Comparison of ENCODE assay signal across 8 cellular contexts in genomic region chr17:3695129-3695722, GRCh38. TPM values are rescaled to one million over a fixed set of nuclear protein-coding genes. Genes with fewer than 3 reads are reported as not detected.
DNase-seq lines count a peak whose midpoint lies in the region; ATAC-seq, FAIRE-seq and TF ChIP-seq lines count a peak whose summit lies in the region.

No MANE protein-coding gene starts in this region.

- no peak for TF ChIP-seq POLR2A in endothelial cell of umbilical vein (IDR thresholded peaks at IDR 0.05; ENCODE audit: low read depth, low read length)

- BruUV-seq in endothelial cell of umbilical vein (replicated peaks; lab: Mats Ljungman, UMichigan), result no TSS peak

- H3K4me1 ChIP-seq in endothelial cell of umbilical vein (ENCODE audit: control insufficient read depth, extremely low read depth, insufficient read depth, low read length) (peaks cover 5% of the 10 kb centered on the region), neural progenitor cell (peaks cover 11% of the 10 kb centered on the region)

- H4K20me1 ChIP-seq in endothelial cell of umbilical vein (replicated peaks; ENCODE audit: control insufficient read depth, extremely low read depth, insufficient read depth, low read length), result no peaks in the 10 kb centered on the region
- peaks cover 12% of the 10 kb centered on the region for H4K20me1 ChIP-seq in neural progenitor cell (ENCODE audit: low read depth)

- H3K27me3 Mint-ChIP-seq in neural progenitor cell (ENCODE audit: insufficient read depth, low read depth), result peaks cover 35% of the 10 kb centered on the region

- H3K27ac Mint-ChIP-seq in neural progenitor cell, result no peak overlapping the region

- H3K4me3 Mint-ChIP-seq in neural progenitor cell, result peak overlapping the region; percentile 77

- H3F3A ChIP-seq in neural progenitor cell (ENCODE audit: low read depth), result no peaks in the 10 kb centered on the region

- FAIRE-seq in endothelial cell of umbilical vein (lab: Jason Lieb, UNC), result no peak

- peaks cover 4% of the 10 kb centered on the region for H3K4me1 Mint-ChIP-seq in neural progenitor cell

- ATAC-seq in HG03520 (IDR thresholded peaks at IDR 0.05; ENCODE audit: unreplicated experiment), result no peak

- H2AFZ ChIP-seq in endothelial cell of umbilical vein (ENCODE audit: low read depth, low read length) (no peak overlapping the region), neural progenitor cell (replicated peaks) (no peak overlapping the region)

- peaks cover 6% of the 10 kb centered on the region for H3K9me3 Mint-ChIP-seq in neural progenitor cell

- DNase-seq in EL (peak; percentile 40), NCI-H69 (lab: John Stamatoyannopoulos, UW) (peak; percentile 19), endothelial cell of umbilical vein (ENCODE audit: low read depth, low spot score) (no peak), neural progenitor cell (ENCODE audit: low spot score) (no peak), cerebellar cortex (ENCODE audit: low spot score) (no peak), dedifferentiated amniotic fluid mesenchymal stem cell (ENCODE audit: extremely low spot score) (no peak), NCI-H774 (lab: John Stamatoyannopoulos, UW) (no peak)

- dilution Hi-C loops in endothelial cell of umbilical vein (cut with MboI; ENCODE audit: extremely low pct_ligation_motif_present, low sequenced_read_pairs), result no loop called here

- CTCF ChIA-PET in endothelial cell of umbilical vein (lab: Charles Lee), result interaction anchor here (0.8 to 2.0 kb wide), 7 partner anchors 11 to 59 kb away, joined by 3 to 7 read pairs (median 5); partner anchors contain the start of genes CTNS, HASPIN and SHPK

- H3K9me3 ChIP-seq in endothelial cell of umbilical vein (replicated peaks; ENCODE audit: control insufficient read depth, insufficient read depth, low read length) (no peaks in the 10 kb centered on the region), neural progenitor cell (ENCODE audit: low read depth) (no peaks in the 10 kb centered on the region)

- H3K4me3 ChIP-seq in endothelial cell of umbilical vein (replicated peaks in 1 of 3; ENCODE audit: insufficient read depth in 1 of 3, low read depth in 1 of 3, low read length in 3 of 3), result no peak overlapping the region
- H3K4me3 ChIP-seq in neural progenitor cell, result peak overlapping the region; percentile 49

- H3K79me2 ChIP-seq in endothelial cell of umbilical vein (ENCODE audit: control insufficient read depth, insufficient read depth, low read length) (no peaks in the 10 kb centered on the region), neural progenitor cell (ENCODE audit: low read depth) (no peaks in the 10 kb centered on the region)

- H3K27me3 ChIP-seq in endothelial cell of umbilical vein (ENCODE audit: control insufficient read depth in 2 of 2, insufficient read depth in 2 of 2, low read length in 2 of 2) (peaks cover 21 to 22% of the 10 kb centered on the region in 2 experiments), neural progenitor cell (peaks cover 52% of the 10 kb centered on the region)

- POLR2A ChIA-PET in endothelial cell of umbilical vein (lab: Charles Lee), result no interaction called here

- H3K36me3 ChIP-seq in endothelial cell of umbilical vein (ENCODE audit: control insufficient read depth in 2 of 2, extremely low read depth in 1 of 2, insufficient read depth in 2 of 2, low read length in 2 of 2), result no peaks in the 10 kb centered on the region
- H3K36me3 ChIP-seq in neural progenitor cell, result no peaks in the 10 kb centered on the region

- H3K9ac ChIP-seq in endothelial cell of umbilical vein (replicated peaks; ENCODE audit: extremely low read depth, insufficient read depth, low read length) (no peak overlapping the region), neural progenitor cell (no peak overlapping the region)

- H3K9me1 ChIP-seq in endothelial cell of umbilical vein (replicated peaks; ENCODE audit: control insufficient read depth, extremely low read depth, insufficient read depth, low read length), result no peaks in the 10 kb centered on the region

- no peaks in the 10 kb centered on the region for H3K36me3 Mint-ChIP-seq in neural progenitor cell

- TF ChIP-seq CTCF in endothelial cell of umbilical vein (IDR thresholded peaks at IDR 0.05; ENCODE audit: extremely low read depth in 1 of 2, insufficient read depth in 1 of 2, low read depth in 1 of 2, low read length in 2 of 2) (no peak), neural progenitor cell (IDR thresholded peaks at IDR 0.05) (no peak)

- H3K4me2 ChIP-seq in endothelial cell of umbilical vein (ENCODE audit: insufficient read depth, low read length) (peak overlapping the region; percentile 61), neural progenitor cell (peak overlapping the region; percentile 85)

- no peak overlapping the region for H3K27ac ChIP-seq in endothelial cell of umbilical vein (ENCODE audit: insufficient read depth, low read depth, low read length)
- no peak overlapping the region for H3K27ac ChIP-seq in neural progenitor cell

- intact Hi-C loops in endothelial cell of umbilical vein (cut with micrococcal nuclease), result no loop called here

TF ChIP-seq in endothelial cell of umbilical vein, 7 proteins besides CTCF, POLR2A, EP300 and RAD21 (continues in another document):
- TF ChIP-seq GATA2 (IDR thresholded peaks at IDR 0.05; ENCODE audit: insufficient read depth, insufficient read length, low read depth, low read length), result no peak
- no peak for TF ChIP-seq EZH2 (IDR thresholded peaks at IDR 0.05; ENCODE audit: borderline replicate concordance, low read depth, low read length, severe bottlenecking)
- TF ChIP-seq MAX (IDR thresholded peaks at IDR 0.05; ENCODE audit: insufficient read depth, insufficient read length), result no peak
- no peak for TF ChIP-seq MYC (IDR thresholded peaks at IDR 0.05; ENCODE audit: low read depth, low read length)
- TF ChIP-seq POLR2AphosphoS5 (IDR thresholded peaks at IDR 0.05; ENCODE audit: insufficient read depth, low read depth, low read length), result no peak
- TF ChIP-seq JUN (IDR thresholded peaks at IDR 0.05; ENCODE audit: borderline replicate concordance, insufficient read depth, insufficient read length, low read depth), result no peak

RNA-seq across cellular contexts. Expression of gene P2RX5, which starts 0.7 kb away (rescaled TPM):
- total RNA-seq in endothelial cell of umbilical vein (0.22 and 0.37 TPM in 2 replicates), neural progenitor cell (ENCODE audit: low replicate concordance) (0.68 TPM in 1 of 2 replicates, not detected in the other)
- polyA plus RNA-seq in endothelial cell of umbilical vein, result 0.10 and 0.19 TPM in 2 replicates
- 0.08 and 0.15 TPM in 2 replicates for polyA plus RNA-seq in endothelial cell of umbilical vein (2011; cell fraction: cytosol; rRNA removed)
- polyA plus RNA-seq in endothelial cell of umbilical vein (2011; cell fraction: nucleus; rRNA removed), result 0.10 and 0.14 TPM in 2 replicates
- 0.41 TPM in 1 of 2 replicates, not detected in the other for polyA plus RNA-seq in endothelial cell of umbilical vein (2012)
- 0.70 TPM in 1 of 2 replicates, not detected in the other for polyA minus RNA-seq in endothelial cell of umbilical vein
- polyA minus RNA-seq in endothelial cell of umbilical vein (2011; cell fraction: cytosol; rRNA and poly(A)+ RNA removed), result 42.4 TPM
- not detected in 2 replicates for polyA minus RNA-seq in endothelial cell of umbilical vein (2011; cell fraction: nucleus; rRNA and poly(A)+ RNA removed)

RNA-seq across cellular contexts. Expression of gene EMC6, which starts 26.6 kb away (rescaled TPM):
- total RNA-seq in endothelial cell of umbilical vein, result 54.0 and 62.2 TPM in 2 replicates
- 105 and 148 TPM in 2 replicates for polyA plus RNA-seq in endothelial cell of umbilical vein
- 58.1 and 73.4 TPM in 2 replicates for polyA plus RNA-seq in endothelial cell of umbilical vein (2011; cell fraction: cytosol; rRNA removed)
- polyA plus RNA-seq in endothelial cell of umbilical vein (2011; cell fraction: nucleus; rRNA removed), result 19.0 and 22.6 TPM in 2 replicates
- polyA plus RNA-seq in endothelial cell of umbilical vein (2012), result 41.7 and 65.4 TPM in 2 replicates
- 18.8 and 21.5 TPM in 2 replicates for polyA minus RNA-seq in endothelial cell of umbilical vein
- polyA minus RNA-seq in endothelial cell of umbilical vein (2011; cell fraction: cytosol; rRNA and poly(A)+ RNA removed), result 52.3 TPM
- 8.3 and 10.8 TPM in 2 replicates for polyA minus RNA-seq in endothelial cell of umbilical vein (2011; cell fraction: nucleus; rRNA and poly(A)+ RNA removed)
- 20.0 and 53.1 TPM in 2 replicates for total RNA-seq in neural progenitor cell (ENCODE audit: low replicate concordance)

RNA-seq across cellular contexts. Expression of gene TAX1BP3, which starts 26.8 kb away (rescaled TPM):
- total RNA-seq in endothelial cell of umbilical vein (247 and 254 TPM in 2 replicates), neural progenitor cell (ENCODE audit: low replicate concordance) (27.3 and 56.7 TPM in 2 replicates)
- 315 and 359 TPM in 2 replicates for polyA plus RNA-seq in endothelial cell of umbilical vein
- polyA plus RNA-seq in endothelial cell of umbilical vein (2011; cell fraction: cytosol; rRNA removed), result 243 and 274 TPM in 2 replicates
- 115 and 129 TPM in 2 replicates for polyA plus RNA-seq in endothelial cell of umbilical vein (2011; cell fraction: nucleus; rRNA removed)
- 230 and 275 TPM in 2 replicates for polyA plus RNA-seq in endothelial cell of umbilical vein (2012)
- polyA minus RNA-seq in endothelial cell of umbilical vein, result 113 and 128 TPM in 2 replicates
- 62.4 TPM for polyA minus RNA-seq in endothelial cell of umbilical vein (2011; cell fraction: cytosol; rRNA and poly(A)+ RNA removed)
- polyA minus RNA-seq in endothelial cell of umbilical vein (2011; cell fraction: nucleus; rRNA and poly(A)+ RNA removed), result 42.9 and 53.8 TPM in 2 replicates

RNA-seq across cellular contexts. Expression of gene HASPIN, which starts 28.5 kb away (rescaled TPM):
- total RNA-seq in endothelial cell of umbilical vein (11.8 and 13.2 TPM in 2 replicates), neural progenitor cell (ENCODE audit: low replicate concordance) (14.8 and 21.2 TPM in 2 replicates)
- 2.7 TPM in 2 replicates for polyA plus RNA-seq in endothelial cell of umbilical vein
- 4.3 and 4.5 TPM in 2 replicates for polyA plus RNA-seq in endothelial cell of umbilical vein (2011; cell fraction: cytosol; rRNA removed)
- 2.4 and 3.0 TPM in 2 replicates for polyA plus RNA-seq in endothelial cell of umbilical vein (2011; cell fraction: nucleus; rRNA removed)
- polyA plus RNA-seq in endothelial cell of umbilical vein (2012), result 2.5 and 4.2 TPM in 2 replicates
- 6.2 and 7.7 TPM in 2 replicates for polyA minus RNA-seq in endothelial cell of umbilical vein
- polyA minus RNA-seq in endothelial cell of umbilical vein (2011; cell fraction: cytosol; rRNA and poly(A)+ RNA removed), result 22.3 TPM
- 3.2 and 5.0 TPM in 2 replicates for polyA minus RNA-seq in endothelial cell of umbilical vein (2011; cell fraction: nucleus; rRNA and poly(A)+ RNA removed)

RNA-seq across cellular contexts. Expression of gene CTNS, which starts 58.7 kb away (rescaled TPM):
- total RNA-seq in endothelial cell of umbilical vein (20.8 and 25.9 TPM in 2 replicates), neural progenitor cell (ENCODE audit: low replicate concordance) (9.4 and 9.9 TPM in 2 replicates)
- polyA plus RNA-seq in endothelial cell of umbilical vein, result 17.9 and 20.5 TPM in 2 replicates
- polyA plus RNA-seq in endothelial cell of umbilical vein (2011; cell fraction: cytosol; rRNA removed), result 10.2 and 12.2 TPM in 2 replicates
- polyA plus RNA-seq in endothelial cell of umbilical vein (2011; cell fraction: nucleus; rRNA removed), result 15.5 and 18.1 TPM in 2 replicates
- 15.5 and 20.4 TPM in 2 replicates for polyA plus RNA-seq in endothelial cell of umbilical vein (2012)
- 15.2 and 16.2 TPM in 2 replicates for polyA minus RNA-seq in endothelial cell of umbilical vein
- polyA minus RNA-seq in endothelial cell of umbilical vein (2011; cell fraction: cytosol; rRNA and poly(A)+ RNA removed), result 5.1 TPM
- 10.5 and 14.0 TPM in 2 replicates for polyA minus RNA-seq in endothelial cell of umbilical vein (2011; cell fraction: nucleus; rRNA and poly(A)+ RNA removed)

Comparison
In these comparisons a context has a peak if more than half of its experiments do, and no peak if none do; other contexts are left out.
1. DNase-seq: peak in EL (single experiment) and NCI-H69 (single experiment); none in endothelial cell of umbilical vein (single experiment), neural progenitor cell (single experiment), cerebellar cortex (single experiment), dedifferentiated amniotic fluid mesenchymal stem cell (single experiment) and NCI-H774 (single experiment).